Comparison of ENCODE assay signal across 8 cellular contexts in genomic region chr2:218993345-218994315, GRCh38. TPM values are rescaled to one million over a fixed set of nuclear protein-coding genes. Genes with fewer than 3 reads are reported as not detected.
DNase-seq lines count a peak whose midpoint lies in the region; ATAC-seq and TF ChIP-seq lines count a peak whose summit lies in the region.

Gene CRYBA2, minus strand, starts transcription at chr2:218993422. Its CDS starts 246 bp downstream, at chr2:218993176.

- no peak within 1 kb of the TSS for H3K14ac ChIP-seq in H9 (ENCODE audit: insufficient read depth, low read length)

- H3K27ac Mint-ChIP-seq in H9 (no peak within 1 kb of the TSS), brain (no peak within 1 kb of the TSS)

- no peak within 1 kb of the TSS for H4K8ac ChIP-seq in H9 (replicated peaks; ENCODE audit: insufficient read length, low read depth, low read length)

- H3K9me3 Mint-ChIP-seq in H9: peaks cover 2 to 10% of the 10 kb centered on the region in 2 experiments; a peak in 4 of 5 replicates
- peaks cover 0 to 11% (median 3%) of the 10 kb centered on the region in 5 experiments for H3K9me3 Mint-ChIP-seq in brain

- H2BK12ac ChIP-seq in H9 (ENCODE audit: insufficient read length, low read depth, low read length): no peak within 1 kb of the TSS

- no peak within 1 kb of the TSS for H4K91ac ChIP-seq in H9 (ENCODE audit: insufficient read length, low read depth, low read length)

- no peaks in the 10 kb centered on the region for H3K79me2 ChIP-seq in H9 (ENCODE audit: insufficient read depth, low read length)

- no peak within 1 kb of the TSS for H2BK120ac ChIP-seq in H9 (ENCODE audit: low read depth, low read length, poor library complexity, severe bottlenecking)

- no peaks in the 10 kb centered on the region for H3K9me3 ChIP-seq in H9 (ENCODE audit: control insufficient read depth, low read depth, low read length)
- no peaks in the 10 kb centered on the region for H3K9me3 ChIP-seq in mucosa of descending colon

- ATAC-seq in mucosa of descending colon: peak; percentile 10
- no peak for ATAC-seq in HG02610 (IDR thresholded peaks at IDR 0.05; ENCODE audit: unreplicated experiment)

- intact Hi-C loops in mucosa of descending colon (cut with DNase I, micrococcal nuclease): no loop called here

- H3K4me1 ChIP-seq in H9 (ENCODE audit: insufficient read depth, low read length) (peaks cover 2% of the 10 kb centered on the region; the same call in 1 of the 2 replicates), mucosa of descending colon (ENCODE audit: low read depth) (peaks cover 20% of the 10 kb centered on the region)

- H2BK15ac ChIP-seq in H9 (ENCODE audit: low read depth, low read length): no peak within 1 kb of the TSS

- no peak within 1 kb of the TSS for H3K9ac ChIP-seq in H9 (ENCODE audit: extremely low read depth, insufficient read length, low read length)

- H3K36me3 Mint-ChIP-seq in H9 (ENCODE audit: insufficient read depth in 1 of 3, low read depth in 3 of 3) (no peaks in the 10 kb centered on the region; a peak in 1 of 7 replicates), brain (no peaks in the 10 kb centered on the region)

- H3K23me2 ChIP-seq in H9 (ENCODE audit: insufficient read length, low read depth, low read length, poor library complexity, severe bottlenecking): no peaks in the 10 kb centered on the region

- H3K27me3 Mint-ChIP-seq in H9 (ENCODE audit: low read depth) (peaks cover 99% of the 10 kb centered on the region), brain (peaks cover 96% of the 10 kb centered on the region)

- H2AFZ ChIP-seq in H9 (ENCODE audit: low read length): no peak within 1 kb of the TSS

- H3K23ac ChIP-seq in H9 (ENCODE audit: insufficient read length, low read depth, low read length): no peak within 1 kb of the TSS

- H3K4me1 Mint-ChIP-seq in H9: peaks cover 12 to 26% of the 10 kb centered on the region in 2 experiments
- H3K4me1 Mint-ChIP-seq in brain: peaks cover 13% of the 10 kb centered on the region

- TF ChIP-seq CTCF in H9 (conservative IDR thresholded peaks at IDR 0.05): peak; percentile 30; the same call in 2 of the 3 replicates
- TF ChIP-seq CTCF in brain (conservative IDR thresholded peaks at IDR 0.05): no peak
- TF ChIP-seq CTCF in mucosa of descending colon (IDR thresholded peaks at IDR 0.05): no peak

- H3K4me2 ChIP-seq in H9 (ENCODE audit: insufficient read depth, insufficient read length, low read length): no peak within 1 kb of the TSS

- H3K79me1 ChIP-seq in H9 (ENCODE audit: insufficient read depth, low read depth, low read length, poor library complexity, severe bottlenecking): no peaks in the 10 kb centered on the region

- H3K27ac ChIP-seq in H9 (ENCODE audit: insufficient read length, low read depth, low read length): no peak within 1 kb of the TSS

- H3K27me3 ChIP-seq in H9 (ENCODE audit: insufficient read depth, low read length): peaks cover 98% of the 10 kb centered on the region

- H3K4me3 ChIP-seq in mucosa of descending colon: no peak within 1 kb of the TSS

- no peaks in the 10 kb centered on the region for H4K20me1 ChIP-seq in H9 (ENCODE audit: control insufficient read depth, insufficient read depth, insufficient read length)

- DNase-seq in ACHN: peak; percentile 21
- peak; percentile 47 for DNase-seq in H9
- DNase-seq in mucosa of descending colon: no peak
- no peak for DNase-seq in LoVo (ENCODE audit: low spot score)
- no peak for DNase-seq in stimulated activated CD4-positive, alpha-beta T cell treated with anti-CD3 and anti-CD28 coated beads, Interleukin-4, amount 100 ng/mL, for 4 hours
- DNase-seq in activated gamma-delta T cell treated with Interleukin-2 at 50 U/mL for 16 hours: no peak

- no CpG with 5 or more reads among the region's 88 CpGs for WGBS in H9 (ENCODE audit: extremely low coverage, insufficient read length, low lambda C conversion rate)

- H3K36me3 ChIP-seq in mucosa of descending colon (ENCODE audit: low read depth): no peaks in the 10 kb centered on the region

- H3T11ph ChIP-seq in H9 (ENCODE audit: low read length): no peak within 1 kb of the TSS

- no peak within 1 kb of the TSS for H2BK5ac ChIP-seq in H9 (ENCODE audit: insufficient read length, low read length)

- H3K18ac ChIP-seq in H9 (ENCODE audit: insufficient read length, low read depth, low read length): no peak within 1 kb of the TSS

- no peak within 1 kb of the TSS for H3K4ac ChIP-seq in H9 (ENCODE audit: low read depth, low read length)

- H2BK20ac ChIP-seq in H9 (ENCODE audit: low read depth, low read length, poor library complexity, severe bottlenecking): no peak within 1 kb of the TSS

- H3K4me3 Mint-ChIP-seq in H9 (peak within 1 kb of the TSS in 1 of 2 experiments; percentile 42; a peak in 1 of 5 replicates), brain (peak within 1 kb of the TSS; percentile 45 to 68 (median 53))

- no peak within 1 kb of the TSS for H3K56ac ChIP-seq in H9 (ENCODE audit: insufficient read length, low read depth, low read length)

- no peak within 1 kb of the TSS for H2AK5ac ChIP-seq in H9 (ENCODE audit: insufficient read length, low read length)

- in situ Hi-C loops in ACHN (cut with HindIII; ENCODE audit: low pct_ligation_motif_present, low pct_unique_long_range_greater_than_20kb, low sequenced_read_pairs): no loop called here

- no peak within 1 kb of the TSS for H4K5ac ChIP-seq in H9 (ENCODE audit: insufficient read length, low read depth, low read length)

RNA-seq across cellular contexts. Expression of gene CRYBA2, which starts in this region (rescaled TPM):
- not detected in 2 replicates for total RNA-seq in H9 (2021)
- polyA plus RNA-seq in brain (ENCODE audit: insufficient read depth, low read depth, low replicate concordance): 9.1 TPM
- 1 to 10 TPM; 1.2 to 6.1 (median 5.0) TPM for total RNA-seq in mucosa of descending colon

Comparison
In these comparisons a context has a peak if more than half of its experiments do, and no peak if none do; other contexts are left out.
1. Peak in DNase-seq in H9; RNA of the gene not detected or under 1 TPM.